ENCODE assay signal across 9 cellular contexts in the genomic region with DNA sequence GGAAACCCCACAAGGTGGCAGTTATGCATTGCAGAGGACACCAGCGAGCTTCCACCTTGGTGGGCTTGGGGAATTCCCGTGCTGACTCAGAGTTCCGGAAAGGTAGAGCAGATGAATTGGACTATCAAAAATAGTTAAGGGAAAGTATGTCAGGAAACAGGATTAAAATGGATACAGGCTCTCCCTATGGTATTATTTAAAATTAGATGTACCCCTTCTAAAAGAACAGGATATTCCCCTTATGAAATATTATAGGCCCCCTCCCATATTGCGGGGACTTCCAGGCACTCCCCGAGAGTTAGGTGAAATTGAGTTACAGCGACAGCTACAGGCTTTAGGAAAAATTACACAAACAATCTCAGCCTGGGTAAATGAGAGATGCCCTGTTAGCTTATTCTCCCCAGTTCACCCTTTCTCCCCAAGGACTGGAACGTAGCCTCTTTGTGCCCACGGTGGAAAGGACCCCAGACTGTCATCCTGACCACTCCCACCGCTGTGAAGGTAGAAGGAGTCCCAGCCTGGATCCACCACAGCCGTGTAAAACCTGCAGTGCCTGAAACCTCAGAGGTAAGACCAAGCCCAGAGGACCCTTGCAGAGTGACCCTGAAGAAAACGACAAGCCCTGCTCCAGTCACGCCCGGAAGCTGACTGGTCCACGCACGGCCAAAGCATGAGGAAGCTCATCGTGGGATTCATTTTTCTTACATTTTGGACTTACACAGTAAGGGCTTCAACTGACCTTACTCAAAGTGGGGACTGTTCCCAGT. TPM values are rescaled to one million over a fixed set of nuclear protein-coding genes. Genes with fewer than 3 reads are reported as not detected.
DNase-seq lines count a peak whose midpoint lies in the region; ATAC-seq, FAIRE-seq and TF ChIP-seq lines count a peak whose summit lies in the region.
"Not testable (repeated sequence)": the region's sequence is repeated elsewhere in the genome, so short reads cannot be mapped to it uniquely, and the experiment has no call there.
"Had no signal": no experiment of that assay in that cellular context is flagged by ENCODE, and none has a peak within 500 bp of the region (broad histone marks: within the 10 kb centered on the region; RNA-seq: fewer than 3 reads in every experiment).

No MANE protein-coding gene starts in this region.

- TF ChIP-seq EP300 in A549 (IDR thresholded peaks at IDR 0.05) = not testable (repeated sequence)

- 5% methylated on average over 16 of the region's 16 CpGs for WGBS in A549 (ENCODE audit: missing lambda C conversion rate)

- TF ChIP-seq CTCF in A549 (IDR thresholded peaks at IDR 0.05) (peak; percentile 62), GM12872 (IDR thresholded peaks at IDR 0.05; ENCODE audit: insufficient read depth, low read depth, low read length) (0 out of 3 replicates have a peak, but pooled peaks have one; percentile 38), OCI-LY3 (IDR thresholded peaks at IDR 0.05; ENCODE audit: low read depth, low read length) (peak; percentile 27; the same call in 1 of the 2 replicates), brain (conservative IDR thresholded peaks at IDR 0.05) (peak; percentile 67 to 75), foreskin keratinocyte (conservative IDR thresholded peaks at IDR 0.05) (peak; percentile 77), mucosa of descending colon (IDR thresholded peaks at IDR 0.05) (peak; percentile 16)

- not testable (repeated sequence) for H3K36me3 Mint-ChIP-seq in activated CD8-positive, alpha-beta memory T cell treated with anti-CD3 and anti-CD28 coated beads, Interleukin-2, amount 10 ng/mL, durations not matched to agents 7 days and 5 days; brain

- ATAC-seq in A549 = peak; percentile 45 to 77; a peak in 4 of 6 replicates
- peak; percentile 36 for ATAC-seq in activated CD8-positive, alpha-beta memory T cell treated with anti-CD3 and anti-CD28 coated beads, Interleukin-2, amount 10 ng/mL, durations not matched to agents 7 days and 5 days
- peak; percentile 43 for ATAC-seq in foreskin keratinocyte
- ATAC-seq in mucosa of descending colon = not testable (repeated sequence)

- not testable (repeated sequence) for TF ChIP-seq POLR2A in A549 (IDR thresholded peaks at IDR 0.05; ENCODE audit: low read length)

- not testable (repeated sequence) for H3K27ac Mint-ChIP-seq in activated CD8-positive, alpha-beta memory T cell treated with anti-CD3 and anti-CD28 coated beads, Interleukin-2, amount 10 ng/mL, durations not matched to agents 7 days and 5 days; brain

- not testable (repeated sequence) for H3K4me1 ChIP-seq in A549; foreskin keratinocyte; mucosa of descending colon (ENCODE audit: low read depth)
- H3K4me1 ChIP-seq in OCI-LY3 (ENCODE audit: low read length) = peaks cover 12% of the 10 kb centered on the region

- DNase-seq in A549 (ENCODE audit: low read depth in 1 of 2, low spot score in 1 of 2); mucosa of descending colon: not testable (repeated sequence)
- DNase-seq in activated CD8-positive, alpha-beta memory T cell treated with anti-CD3 and anti-CD28 coated beads, Interleukin-2, amount 10 ng/mL, durations not matched to agents 7 days and 5 days = peak; percentile 54
- DNase-seq in foreskin keratinocyte = peak in 1 of 2 donors; percentile 28
- DNase-seq in stimulated activated CD4-positive, alpha-beta T cell treated with anti-CD3 and anti-CD28 coated beads, Interleukin-1b, Interleukin-23, amount 100 ng/mL, for 48 hours = peak; percentile 17

- not testable (repeated sequence) for H3K9me3 Mint-ChIP-seq in activated CD8-positive, alpha-beta memory T cell treated with anti-CD3 and anti-CD28 coated beads, Interleukin-2, amount 10 ng/mL, durations not matched to agents 7 days and 5 days (ENCODE audit: low read depth); brain

- peak; percentile 42 to 50 for TF ChIP-seq RAD21 in A549 (conservative IDR thresholded peaks at IDR 0.05 in 1 of 2, IDR thresholded peaks at IDR 0.05 in 1 of 2)

- not testable (repeated sequence) for H3K9ac ChIP-seq in OCI-LY3 (ENCODE audit: low read length)

- H3K79me2 ChIP-seq in OCI-LY3 (ENCODE audit: low read length) = not testable (repeated sequence)

- H3K27ac ChIP-seq in A549 = 0 out of 6 replicates have a peak overlapping the region, but pooled peaks of 1 of the 2 experiments have one; percentile 26
- H3K27ac ChIP-seq in OCI-LY3 (ENCODE audit: low read length); foreskin keratinocyte: not testable (repeated sequence)

- peaks cover 21% of the 10 kb centered on the region for H3K4me1 Mint-ChIP-seq in activated CD8-positive, alpha-beta memory T cell treated with anti-CD3 and anti-CD28 coated beads, Interleukin-2, amount 10 ng/mL, durations not matched to agents 7 days and 5 days
- H3K4me1 Mint-ChIP-seq in brain = not testable (repeated sequence)

- H3K9me3 ChIP-seq in A549; OCI-LY3 (ENCODE audit: insufficient read depth, low read length); mucosa of descending colon: not testable (repeated sequence)

- H3K4me3 ChIP-seq in A549, mucosa of descending colon: not testable (repeated sequence)
- H3K4me3 ChIP-seq in OCI-LY3 (ENCODE audit: low read length) = peak overlapping the region; percentile 63

- H3K36me3 ChIP-seq in OCI-LY3 (replicated peaks; ENCODE audit: low read depth, low read length); mucosa of descending colon (ENCODE audit: low read depth): not testable (repeated sequence)

- POLR2A ChIA-PET in A549 (lab: Yijun Ruan, JAX) = not testable (repeated sequence)

- FAIRE-seq in A549 (lab: Jason Lieb, UNC) = not testable (repeated sequence)

- H3K4me2 ChIP-seq in A549 = peak overlapping the region; percentile 53
- H3K4me2 ChIP-seq in OCI-LY3 (ENCODE audit: low read length) = peak overlapping the region; percentile 56

- H3K4me3 Mint-ChIP-seq in activated CD8-positive, alpha-beta memory T cell treated with anti-CD3 and anti-CD28 coated beads, Interleukin-2, amount 10 ng/mL, durations not matched to agents 7 days and 5 days; brain: not testable (repeated sequence)

- intact Hi-C loops in mucosa of descending colon (cut with DNase I, micrococcal nuclease) = loop anchor here in 1 of 2 donors (5.0 kb wide), 1 partner anchor 178 kb away; no protein-coding TSS in a partner anchor

- CTCF ChIA-PET in A549 (lab: Yijun Ruan, JAX) = interaction anchor here (0.7 to 20.2 kb wide), 25 partner anchors 8 to 582 kb away, joined by 3 to 333 read pairs (median 4); partner anchors contain the start of gene B3GNT7
- CTCF ChIA-PET in activated CD8-positive, alpha-beta memory T cell treated with anti-CD3 and anti-CD28 coated beads, Interleukin-2, amount 10 ng/mL, durations not matched to agents 7 days and 5 days (lab: Charles Lee) = interaction anchor here (0.8 to 4.7 kb wide), 18 partner anchors 10 to 302 kb away, joined by 3 to 32 read pairs (median 5); partner anchors contain the start of gene B3GNT7

- H3K27me3 Mint-ChIP-seq in activated CD8-positive, alpha-beta memory T cell treated with anti-CD3 and anti-CD28 coated beads, Interleukin-2, amount 10 ng/mL, durations not matched to agents 7 days and 5 days = peaks cover 22% of the 10 kb centered on the region
- not testable (repeated sequence) for H3K27me3 Mint-ChIP-seq in brain

- not testable (repeated sequence) for H4K20me1 ChIP-seq in OCI-LY3 (ENCODE audit: insufficient read depth, low read length)

- not testable (repeated sequence) for H3K27me3 ChIP-seq in OCI-LY3 (ENCODE audit: low read depth, low read length)
- H3K27me3 ChIP-seq in foreskin keratinocyte = peaks cover 11% of the 10 kb centered on the region

- H2AFZ ChIP-seq in OCI-LY3 (ENCODE audit: low read depth, low read length) = peak overlapping the region; percentile 39; the same call in 1 of the 2 replicates

TF ChIP-seq in A549, 52 proteins besides CTCF, POLR2A, EP300 and RAD21:
- TF ChIP-seq SMC3 (IDR thresholded peaks at IDR 0.05) = peak; percentile 32; the same call in 1 of the 3 replicates

RNA-seq across cellular contexts. Expression of gene B3GNT7, which starts 10.3 kb away (rescaled TPM):
- polyA plus RNA-seq in A549 (2011; rRNA removed) = 0.48 and 0.95 TPM in 2 replicates
- polyA plus RNA-seq in A549 (2012; cell fraction: cytosol; rRNA removed) = 0.94 and 1.1 TPM in 2 replicates
- polyA plus RNA-seq in A549 (2012; cell fraction: nucleus; rRNA removed) = 1.7 and 3.0 TPM in 2 replicates
- polyA plus RNA-seq in A549 (2017; fragmentation: RNase III; extraction: RNeasy Plus Mini Kit Qiagen cat#74134 plus additional on column Dnase treatment) = 0.71 to 1.3 TPM (median 0.96 TPM) in 3 replicates
- 1.2 and 1.7 TPM in 2 replicates for polyA minus RNA-seq in A549 (2011; rRNA and poly(A)+ RNA removed)
- total RNA-seq in activated CD8-positive, alpha-beta memory T cell treated with anti-CD3 and anti-CD28 coated beads, Interleukin-2, amount 10 ng/mL, durations not matched to agents 7 days and 5 days = under 1 TPM; 0.47 to 0.49 TPM
- 3.4 TPM for polyA plus RNA-seq in brain (ENCODE audit: insufficient read depth, low read depth, low replicate concordance)
- 0.07 and 0.10 TPM in 2 replicates for total RNA-seq in foreskin keratinocyte
- 0.07 and 0.08 TPM in 2 replicates for polyA plus RNA-seq in foreskin keratinocyte
- 100 to 1,000 TPM in 2 of 3 donors, 10 to 100 TPM in 1; 77.7 to 330 (median 149) TPM for total RNA-seq in mucosa of descending colon
- total RNA-seq: A172 had no signal

RNA-seq across cellular contexts. Expression of gene NCL, which starts 58.5 kb away (rescaled TPM):
- polyA plus RNA-seq in A549 (2011; rRNA removed) = 390 and 456 TPM in 2 replicates
- polyA plus RNA-seq in A549 (2012; cell fraction: cytosol; rRNA removed) = 237 and 279 TPM in 2 replicates
- 106 and 163 TPM in 2 replicates for polyA plus RNA-seq in A549 (2012; cell fraction: nucleus; rRNA removed)
- polyA plus RNA-seq in A549 (2017; fragmentation: RNase III; extraction: RNeasy Plus Mini Kit Qiagen cat#74134 plus additional on column Dnase treatment) = 745 to 805 TPM (median 766 TPM) in 3 replicates
- polyA minus RNA-seq in A549 (2011; rRNA and poly(A)+ RNA removed) = 112 and 119 TPM in 2 replicates
- total RNA-seq in activated CD8-positive, alpha-beta memory T cell treated with anti-CD3 and anti-CD28 coated beads, Interleukin-2, amount 10 ng/mL, durations not matched to agents 7 days and 5 days = 100 to 1,000 TPM; 634 to 820 TPM
- polyA plus RNA-seq in brain (ENCODE audit: insufficient read depth, low read depth, low replicate concordance) = 355 TPM
- 474 and 700 TPM in 2 replicates for total RNA-seq in foreskin keratinocyte
- 414 and 535 TPM in 2 replicates for polyA plus RNA-seq in foreskin keratinocyte
- 100 to 1,000 TPM; 239 to 369 (median 328) TPM for total RNA-seq in mucosa of descending colon

Comparison
In these comparisons a context has a peak if more than half of its experiments do, and no peak if none do; other contexts are left out.
1. CTCF ChIP-seq: peak in every context shown above with its lines; median percentile 77 in foreskin keratinocyte; 71 in brain; 62 in A549; 38 in GM12872; 27 in OCI-LY3; 16 in mucosa of descending colon.
2. RNA of gene B3GNT7, which starts 10.3 kb away (total RNA-seq): 77.7 to 330 TPM in mucosa of descending colon; 0.47 to 0.49 TPM in activated CD8-positive, alpha-beta memory T cell treated with anti-CD3 and anti-CD28 coated beads, Interleukin-2, amount 10 ng/mL, durations not matched to agents 7 days and 5 days and 0.07 to 0.10 TPM in foreskin keratinocyte; every median in the first group is over 10 times any median in the second.